8 cellular contexts compared by ENCODE assay signal in the genomic region with DNA sequence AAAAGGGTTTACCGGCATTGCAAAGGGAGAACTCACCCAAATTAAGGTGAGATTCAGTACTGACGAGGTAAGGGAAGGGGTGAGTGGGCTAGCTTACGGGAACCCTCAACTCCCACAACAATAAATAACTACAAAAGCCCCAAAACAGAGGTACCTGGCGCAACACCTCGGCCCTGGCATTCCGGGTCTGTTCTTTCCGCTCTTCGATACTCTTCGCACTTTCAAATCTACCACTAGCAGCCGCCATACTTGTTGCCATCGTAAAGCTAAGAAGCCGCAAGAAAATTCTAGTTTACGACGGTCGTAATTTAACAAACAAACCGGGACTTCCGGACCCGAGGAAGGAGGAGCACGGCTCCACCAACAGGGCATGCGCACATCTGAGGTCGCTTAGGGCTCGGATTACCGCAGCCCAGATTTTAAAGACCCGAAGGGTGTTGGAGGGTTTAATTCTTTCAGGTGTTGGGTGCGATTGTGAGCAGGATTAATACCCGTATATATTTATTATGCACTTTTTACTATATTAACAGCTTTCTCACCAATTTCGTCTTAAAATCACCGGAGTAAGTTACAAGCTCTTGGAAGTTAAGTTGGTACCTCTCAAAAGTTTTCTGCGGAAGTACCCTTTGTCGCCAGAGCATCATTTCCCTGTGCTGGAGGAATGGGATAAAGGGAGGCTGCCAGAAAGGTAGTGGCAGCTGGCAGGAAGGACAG. TPM values are rescaled to one million over a fixed set of nuclear protein-coding genes. Genes with fewer than 3 reads are reported as not detected.
DNase-seq lines count a peak whose midpoint lies in the region; TF ChIP-seq lines count a peak whose summit lies in the region.

A gene (minus strand): TSS at position 268 of the 714 bp plus-strand sequence. CDS start 9 bp downstream, at position 259.

- no peaks in the 10 kb centered on the region for H3K27me3 ChIP-seq in H9 (ENCODE audit: insufficient read depth, low read length)
- H3K27me3 ChIP-seq in MG63: no peaks in the 10 kb centered on the region; the same call in 1 of the 2 replicates
- no peaks in the 10 kb centered on the region for H3K27me3 ChIP-seq in neural cell (ENCODE audit: insufficient read depth, low read depth, low read length)
- no peaks in the 10 kb centered on the region for H3K27me3 ChIP-seq in stomach

- no peak within 1 kb of the TSS for H3K14ac ChIP-seq in H9 (ENCODE audit: insufficient read depth, low read length)

- H2BK20ac ChIP-seq in H9 (ENCODE audit: low read depth, low read length, poor library complexity, severe bottlenecking): no peak within 1 kb of the TSS

- H4K20me1 ChIP-seq in H9 (ENCODE audit: control insufficient read depth, insufficient read depth, insufficient read length) (no peaks in the 10 kb centered on the region), neural cell (ENCODE audit: insufficient read depth) (no peaks in the 10 kb centered on the region)

- H2AFZ ChIP-seq in H9 (ENCODE audit: low read length): peak within 1 kb of the TSS; percentile 80
- peak within 1 kb of the TSS; percentile 92 for H2AFZ ChIP-seq in neural cell (ENCODE audit: low read depth, low read length)

- H3K4me2 ChIP-seq in H9 (ENCODE audit: insufficient read depth, insufficient read length, low read length): peak within 1 kb of the TSS; percentile 71
- H3K4me2 ChIP-seq in neural cell (ENCODE audit: low read length): peak within 1 kb of the TSS; percentile 97

- no peak within 1 kb of the TSS for H2AK5ac ChIP-seq in H9 (ENCODE audit: insufficient read length, low read length)

- H2BK5ac ChIP-seq in H9 (ENCODE audit: insufficient read length, low read length): no peak within 1 kb of the TSS

- H3K23ac ChIP-seq in H9 (ENCODE audit: insufficient read length, low read depth, low read length): no peak within 1 kb of the TSS

- TF ChIP-seq EP300 in neural cell (conservative IDR thresholded peaks at IDR 0.05; ENCODE audit: poor library complexity, severe bottlenecking) (no peak), stomach (IDR thresholded peaks at IDR 0.05) (no peak)

- TF ChIP-seq CTCF in H9 (conservative IDR thresholded peaks at IDR 0.05) (no peak), fibroblast of villous mesenchyme (IDR thresholded peaks at IDR 0.05; ENCODE audit: insufficient read depth, low read depth, low read length) (no peak), neural cell (IDR thresholded peaks at IDR 0.05; ENCODE audit: poor library complexity, severe bottlenecking) (peak; percentile 37), stomach (IDR thresholded peaks at IDR 0.05) (peak in 1 of 7 experiments; percentile 8)

- peaks cover 2 to 20% (median 11%) of the 10 kb centered on the region in 3 experiments; a peak in 6 of 7 replicates for H3K36me3 Mint-ChIP-seq in H9 (ENCODE audit: insufficient read depth in 1 of 3, low read depth in 3 of 3)

- H3K27me3 Mint-ChIP-seq in H9 (ENCODE audit: low read depth): peaks cover 31% of the 10 kb centered on the region

- H3K9ac ChIP-seq in H9 (ENCODE audit: extremely low read depth, insufficient read length, low read length) (peak within 1 kb of the TSS; percentile 93), neural cell (ENCODE audit: low read length) (peak within 1 kb of the TSS; percentile 64)

- H3K27ac ChIP-seq in H9 (ENCODE audit: insufficient read length, low read depth, low read length) (peak within 1 kb of the TSS; percentile 38), neural cell (ENCODE audit: low read length) (peak within 1 kb of the TSS; percentile 2), stomach (peak within 1 kb of the TSS; percentile 51 to 82 (median 71))

- intact Hi-C loops in stomach (cut with DNase I; ENCODE audit: low total_unique reads): no loop called here

- H3K4me1 ChIP-seq in H9 (ENCODE audit: insufficient read depth, low read length): no peaks in the 10 kb centered on the region
- H3K4me1 ChIP-seq in stomach: peaks cover 0 to 23% (median 19%) of the 10 kb centered on the region in 4 donors

- H2BK12ac ChIP-seq in H9 (ENCODE audit: insufficient read length, low read depth, low read length): no peak within 1 kb of the TSS

- H4K8ac ChIP-seq in H9 (replicated peaks; ENCODE audit: insufficient read length, low read depth, low read length): no peak within 1 kb of the TSS

- no peaks in the 10 kb centered on the region for H3K9me2 ChIP-seq in neural cell (ENCODE audit: insufficient read depth, low read length)

- H3K23me2 ChIP-seq in H9 (ENCODE audit: insufficient read length, low read depth, low read length, poor library complexity, severe bottlenecking): no peaks in the 10 kb centered on the region

- H3K79me1 ChIP-seq in H9 (ENCODE audit: insufficient read depth, low read depth, low read length, poor library complexity, severe bottlenecking): no peaks in the 10 kb centered on the region

- no peak within 1 kb of the TSS for H3K56ac ChIP-seq in H9 (ENCODE audit: insufficient read length, low read depth, low read length)

- no peak within 1 kb of the TSS for H3K18ac ChIP-seq in H9 (ENCODE audit: insufficient read length, low read depth, low read length)

- H3K79me2 ChIP-seq in H9 (ENCODE audit: insufficient read depth, low read length) (peaks cover 2% of the 10 kb centered on the region; the same call in 1 of the 2 replicates), neural cell (replicated peaks; ENCODE audit: insufficient read depth, low read length) (peaks cover 20% of the 10 kb centered on the region)

- H3K4ac ChIP-seq in H9 (ENCODE audit: low read depth, low read length): no peak within 1 kb of the TSS

- no peak for TF ChIP-seq POLR2A in stomach (IDR thresholded peaks at IDR 0.05)

- H3K9me3 Mint-ChIP-seq in H9: no peaks in the 10 kb centered on the region

- DNase-seq in ELR (ENCODE audit: low read depth) (peak; percentile 98), H9 (peak; percentile 94), MG63 (peak; percentile 88), SHP77 treated with DMSO at 0.1 percent for 48 hours (lab: John Stamatoyannopoulos, UW) (peak; percentile 88), fibroblast of villous mesenchyme (ENCODE audit: low read depth) (peak; percentile 95), stomach (peak; percentile 88)
- peak; percentile 95 for DNase-seq in activated effector memory CD4-positive, alpha-beta T cell treated with anti-CD3 and anti-CD28 coated beads, Interleukin-2, amount 50 U/mL, for 16 hours

- no peak within 1 kb of the TSS for H4K5ac ChIP-seq in H9 (ENCODE audit: insufficient read length, low read depth, low read length)

- H3K36me3 ChIP-seq in MG63: peaks cover 8% of the 10 kb centered on the region
- no peaks in the 10 kb centered on the region for H3K36me3 ChIP-seq in neural cell (ENCODE audit: insufficient read depth, low read length)
- peaks cover 11 to 28% (median 19%) of the 10 kb centered on the region in 4 donors for H3K36me3 ChIP-seq in stomach

- H2BK15ac ChIP-seq in H9 (ENCODE audit: low read depth, low read length): no peak within 1 kb of the TSS

- peak; percentile 52 for TF ChIP-seq RAD21 in neural cell (conservative IDR thresholded peaks at IDR 0.05)

- peak within 1 kb of the TSS; percentile 88 to 90 for H3K4me3 Mint-ChIP-seq in H9

- no peak within 1 kb of the TSS for H3T11ph ChIP-seq in H9 (ENCODE audit: low read length)

- WGBS in H9 (ENCODE audit: extremely low coverage, insufficient read length, low lambda C conversion rate): no CpG with 5 or more reads among the region's 30 CpGs
- WGBS in stomach, 5 donors: 0 to 1% (median 0%) methylated on average over 30 of the region's 30 CpGs

- no peaks in the 10 kb centered on the region for H3F3A ChIP-seq in neural cell (ENCODE audit: insufficient read depth, low read length, poor library complexity, severe bottlenecking)

- H3K4me3 ChIP-seq in MG63 (peak within 1 kb of the TSS; percentile 70), fibroblast of villous mesenchyme (ENCODE audit: low read depth, low read length) (peak within 1 kb of the TSS; percentile 99), neural cell (ENCODE audit: low read length) (peak within 1 kb of the TSS; percentile 72), stomach (peak within 1 kb of the TSS; percentile 68 to 76 (median 72))

- no peak within 1 kb of the TSS for H4K91ac ChIP-seq in H9 (ENCODE audit: insufficient read length, low read depth, low read length)

- H3K9me3 ChIP-seq in H9 (ENCODE audit: control insufficient read depth, low read depth, low read length) (no peaks in the 10 kb centered on the region), MG63 (no peaks in the 10 kb centered on the region), neural cell (ENCODE audit: low read length) (no peaks in the 10 kb centered on the region), stomach (no peaks in the 10 kb centered on the region)

- H3K27ac Mint-ChIP-seq in H9: peak within 1 kb of the TSS; percentile 81 to 96 (median 95)

- no peak within 1 kb of the TSS for H2BK120ac ChIP-seq in H9 (ENCODE audit: low read depth, low read length, poor library complexity, severe bottlenecking)

- peaks cover 10 to 17% of the 10 kb centered on the region in 2 experiments for H3K4me1 Mint-ChIP-seq in H9

RNA-seq across cellular contexts. Expression of the gene that starts here (rescaled TPM):
- 16.6 and 18.4 TPM in 2 replicates for total RNA-seq in H9 (2021)
- 3.7 and 10.6 TPM in 2 replicates for total RNA-seq in MG63 (2014; rRNA removed; shearing (Covaris generic); ENCODE audit: low replicate concordance)
- 9.3 and 11.2 TPM in 2 replicates for total RNA-seq in fibroblast of villous mesenchyme
- polyA plus RNA-seq in neural cell: 4.3 and 4.9 TPM in 2 replicates
- 27.9 and 30.2 TPM in 2 replicates for polyA minus RNA-seq in neural cell
- total RNA-seq in stomach: 10 to 100 TPM; 28.0 to 44.3 (median 38.8) TPM
- polyA plus RNA-seq in stomach: 10 to 100 TPM in 1 of 3 donors, 1 to 10 TPM in 2; 5.7 to 89.8 (median 7.2) TPM

Comparison
In these comparisons a context has a peak if more than half of its experiments do, and no peak if none do; other contexts are left out.
1. Peak in every context shown above with its lines: DNase-seq, H3K4me3 ChIP-seq and H3K27ac ChIP-seq.
2. H3K27ac ChIP-seq: peak in every context shown above with its lines; median percentile 71 in stomach; 38 in H9; 2 in neural cell.